Comparison of ENCODE assay signal across 1 cellular context in genomic region chr16:68936729-68937631, GRCh38.
TF ChIP-seq lines count a peak whose summit lies in the region.

No MANE protein-coding gene starts in this region.

TF ChIP-seq in GM12878, 131 proteins besides CTCF, POLR2A, EP300 and RAD21 (continued from another document):
- TF ChIP-seq ZNF592 (IDR thresholded peaks at IDR 0.05) (no peak), IRF4 (IDR thresholded peaks at IDR 0.05; ENCODE audit: low read depth, low read length) (no peak), CEBPZ (IDR thresholded peaks at IDR 0.05; ENCODE audit: low read depth, low read length) (no peak), MEF2A (IDR thresholded peaks at IDR 0.05; ENCODE audit: insufficient read depth, low read depth, low read length) (no peak), ETV6 (conservative IDR thresholded peaks at IDR 0.05 in 1 of 2, IDR thresholded peaks at IDR 0.05 in 1 of 2; ENCODE audit: borderline replicate concordance in 1 of 2, low read depth in 1 of 2) (no peak), POLR2AphosphoS5 (IDR thresholded peaks at IDR 0.05; ENCODE audit: low read length) (no peak), TCF12 (IDR thresholded peaks at IDR 0.05; ENCODE audit: low read depth, low read length) (no peak), BRCA1 (IDR thresholded peaks at IDR 0.05; ENCODE audit: low read depth, low read length) (no peak), FOXM1 (IDR thresholded peaks at IDR 0.05; ENCODE audit: low read depth, low read length) (no peak), CHD1 (IDR thresholded peaks at IDR 0.05; ENCODE audit: low read depth, low read length) (no peak)
